ENCODE assay signal across 9 cellular contexts in genomic region chr13:33109801-33110200, GRCh38.
DNase-seq lines count a peak whose midpoint lies in the region; ATAC-seq and TF ChIP-seq lines count a peak whose summit lies in the region.
"Had no signal": no experiment of that assay in that cellular context is flagged by ENCODE, and none has a peak within 500 bp of the region (broad histone marks: within the 10 kb centered on the region; RNA-seq: fewer than 3 reads in every experiment).

No MANE protein-coding gene starts in this region.

- intact Hi-C loops in heart left ventricle (cut with DNase I), result loop anchor here in 3 of 10 donors (5.0 to 10.0 kb wide), 5 partner anchors 78 to 615 kb away; no protein-coding TSS in a partner anchor
- intact Hi-C loops in left cardiac atrium (cut with DNase I), result no loop called here
- intact Hi-C loops in aorta (cut with DNase I), result loop anchor here (5.0 to 10.0 kb wide), 3 partner anchors 88 to 432 kb away; no protein-coding TSS in a partner anchor

- H3K4me1 ChIP-seq in heart left ventricle (peaks cover 3 to 65% (median 53%) of the 10 kb centered on the region in 12 donors), aorta (ENCODE audit: control insufficient read depth in 1 of 2, insufficient read depth in 2 of 2, low read length in 2 of 2) (peaks cover 6 to 11% of the 10 kb centered on the region in 2 donors)

- H3K27me3 ChIP-seq in heart left ventricle (no peaks in the 10 kb centered on the region), aorta (ENCODE audit: control insufficient read depth in 1 of 2, insufficient read depth in 2 of 2, low read length in 1 of 2) (no peaks in the 10 kb centered on the region)

- peak in 4 of 12 donors; percentile 10 to 25 (median 21) for TF ChIP-seq CTCF in heart left ventricle (IDR thresholded peaks at IDR 0.05)
- TF ChIP-seq CTCF in NB4 (IDR thresholded peaks at IDR 0.05; ENCODE audit: low read depth, low read length), result peak; percentile 27
- peak; percentile 31 for TF ChIP-seq CTCF in foreskin fibroblast (IDR thresholded peaks at IDR 0.05; ENCODE audit: low read depth, low read length)

- no peak for ATAC-seq in heart left ventricle
- ATAC-seq in left cardiac atrium, result no peak
- ATAC-seq in aorta (ENCODE audit: low FRiP score), result no peak
- no peak for ATAC-seq in activated CD4-positive, CD25-positive, alpha-beta regulatory T cell treated with anti-CD3 and anti-CD28 coated beads, Interleukin-2, amount 50 U/mL, for 24 hours

- no peak for TF ChIP-seq POLR2A in heart left ventricle (IDR thresholded peaks at IDR 0.05)
- no peak for TF ChIP-seq POLR2A in NB4 (IDR thresholded peaks at IDR 0.05; ENCODE audit: extremely low read depth, insufficient read length)

- DNase-seq in heart left ventricle (no peak), left cardiac atrium (no peak), NB4 (ENCODE audit: low read depth) (no peak), foreskin fibroblast (peak in 1 of 2 donors; percentile 31), aorta (no peak), mesenteric fat pad (ENCODE audit: low spot score) (no peak), HuH-7.5 (ENCODE audit: low spot score) (no peak)

- 80 to 89% (median 81%) methylated on average over 10 of the region's 10 CpGs for WGBS in heart left ventricle, 4 donors
- 72 to 74% methylated on average over 10 of the region's 10 CpGs for WGBS in aorta, 2 donors

- H3K27ac ChIP-seq in heart left ventricle, result peak overlapping the region in 11 of 12 donors; percentile 12 to 83 (median 60)
- H3K27ac ChIP-seq in aorta (ENCODE audit: low read depth in 1 of 2, low read length in 2 of 2), result peak overlapping the region; percentile 62 to 82
- H3K27ac ChIP-seq: C4-2B had no signal

- no peaks in the 10 kb centered on the region for H3K9me3 ChIP-seq in heart left ventricle
- H3K9me3 ChIP-seq in aorta (ENCODE audit: control insufficient read depth, low read length), result no peaks in the 10 kb centered on the region

- H3K4me3 ChIP-seq in heart left ventricle (no peak overlapping the region), NB4 (ENCODE audit: low read depth, low read length) (no peak overlapping the region), foreskin fibroblast (ENCODE audit: low read depth in 1 of 2, low read length in 2 of 2) (no peak overlapping the region), aorta (ENCODE audit: low read length in 2 of 2) (no peak overlapping the region)

- peaks cover 0 to 99% (median 79%) of the 10 kb centered on the region in 9 donors for H3K36me3 ChIP-seq in heart left ventricle
- H3K36me3 ChIP-seq in aorta (ENCODE audit: control insufficient read depth in 1 of 2, insufficient read depth in 2 of 2, low read length in 1 of 2), result peaks cover 2% of the 10 kb centered on the region in 2 donors

Comparison
In these comparisons a context has a peak if more than half of its experiments do, and no peak if none do; other contexts are left out.
1. intact Hi-C loops: an anchor here in aorta (5.0 to 10.0 kb wide); none called in left cardiac atrium.